9 cellular contexts compared by ENCODE assay signal in genomic region chr17:33667052-33667509, GRCh38.
A peak's percentile ranks its signal among the peaks of the same experiment; 100 is the strongest.
DNase-seq lines count a peak whose midpoint lies in the region; TF ChIP-seq lines count a peak whose summit lies in the region.
"Had no signal": no experiment of that assay in that cellular context is flagged by ENCODE, and none has a peak within 500 bp of the region (broad histone marks: within the 10 kb centered on the region; RNA-seq: fewer than 3 reads in every experiment).

No MANE protein-coding gene starts in this region.

- peaks cover 22% of the 10 kb centered on the region for H3K27me3 Mint-ChIP-seq in activated naive CD8-positive, alpha-beta T cell treated with anti-CD3 and anti-CD28 coated beads for 36 hours
- peaks cover 41% of the 10 kb centered on the region for H3K27me3 Mint-ChIP-seq in mesothelial cell of epicardium (ENCODE audit: low read depth)
- peaks cover 15% of the 10 kb centered on the region for H3K27me3 Mint-ChIP-seq in nephron progenitor cell (ENCODE audit: low read depth, poor library complexity)

- DNase-seq in stimulated activated CD4-positive, alpha-beta T cell treated with anti-CD3 and anti-CD28 coated beads, Interleukin-12 subunit alpha, Interleukin-12 subunit beta, amount 100 ng/mL, for 48 hours (ENCODE audit: low read depth in 2 of 3, low spot score in 1 of 3), result peak in 2 of 3 donors; percentile 2 to 21
- DNase-seq in stimulated activated CD4-positive, alpha-beta T cell treated with anti-CD3 and anti-CD28 coated beads, Interleukin-12 subunit alpha, Interleukin-12 subunit beta, amount 100 ng/mL, for 4 hours, result no peak
- DNase-seq in NCI-H226, result peak; percentile 28
- peak; percentile 16 for DNase-seq in activated naive CD8-positive, alpha-beta T cell treated with anti-CD3 and anti-CD28 coated beads for 36 hours
- no peak for DNase-seq in mesothelial cell of epicardium (ENCODE audit: low spot score in 2 of 2, unreplicated experiment in 2 of 2)
- DNase-seq in nephron progenitor cell, result no peak
- DNase-seq in NCI-H526 (lab: John Stamatoyannopoulos, UW), result no peak
- DNase-seq in NCI-H146 treated with DMSO at 0.1 percent for 48 hours (lab: John Stamatoyannopoulos, UW; ENCODE audit: unreplicated experiment), result no peak

- peaks cover 6% of the 10 kb centered on the region for H3K4me1 Mint-ChIP-seq in activated naive CD8-positive, alpha-beta T cell treated with anti-CD3 and anti-CD28 coated beads for 36 hours
- H3K4me1 Mint-ChIP-seq in mesothelial cell of epicardium (peaks cover 2% of the 10 kb centered on the region), nephron progenitor cell (peaks cover 16% of the 10 kb centered on the region)
- H3K4me1 Mint-ChIP-seq: brain had no signal

- no peaks in the 10 kb centered on the region for H3K9me3 Mint-ChIP-seq in activated naive CD8-positive, alpha-beta T cell treated with anti-CD3 and anti-CD28 coated beads for 36 hours
- H3K9me3 Mint-ChIP-seq in mesothelial cell of epicardium (no peaks in the 10 kb centered on the region), nephron progenitor cell (no peaks in the 10 kb centered on the region)
- H3K9me3 Mint-ChIP-seq: brain had no signal

- peak overlapping the region; percentile 59 for H3K27ac Mint-ChIP-seq in activated naive CD8-positive, alpha-beta T cell treated with anti-CD3 and anti-CD28 coated beads for 36 hours
- no peak overlapping the region for H3K27ac Mint-ChIP-seq in mesothelial cell of epicardium
- no peak overlapping the region for H3K27ac Mint-ChIP-seq in nephron progenitor cell
- H3K27ac Mint-ChIP-seq: brain had no signal

- H3K36me3 Mint-ChIP-seq in activated naive CD8-positive, alpha-beta T cell treated with anti-CD3 and anti-CD28 coated beads for 36 hours, result no peaks in the 10 kb centered on the region
- no peaks in the 10 kb centered on the region for H3K36me3 Mint-ChIP-seq in mesothelial cell of epicardium
- H3K36me3 Mint-ChIP-seq in nephron progenitor cell (ENCODE audit: low read depth), result no peaks in the 10 kb centered on the region
- H3K36me3 Mint-ChIP-seq: brain had no signal

- TF ChIP-seq CTCF in mesothelial cell of epicardium (IDR thresholded peaks at IDR 0.05; ENCODE audit: unreplicated experiment), result no peak
- TF ChIP-seq CTCF in nephron progenitor cell (IDR thresholded peaks at IDR 0.05), result no peak

- H3K4me3 Mint-ChIP-seq in activated naive CD8-positive, alpha-beta T cell treated with anti-CD3 and anti-CD28 coated beads for 36 hours, result no peak overlapping the region
- H3K4me3 Mint-ChIP-seq in mesothelial cell of epicardium (no peak overlapping the region), nephron progenitor cell (no peak overlapping the region)
- H3K4me3 Mint-ChIP-seq: brain had no signal

Comparison
In these comparisons a context has a peak if more than half of its experiments do, and no peak if none do; other contexts are left out.
1. DNase-seq: peak in stimulated activated CD4-positive, alpha-beta T cell treated with anti-CD3 and anti-CD28 coated beads, Interleukin-12 subunit alpha, Interleukin-12 subunit beta, amount 100 ng/mL, for 48 hours (2 of 3), NCI-H226 (single experiment) and activated naive CD8-positive, alpha-beta T cell treated with anti-CD3 and anti-CD28 coated beads for 36 hours (single experiment); none in stimulated activated CD4-positive, alpha-beta T cell treated with anti-CD3 and anti-CD28 coated beads, Interleukin-12 subunit alpha, Interleukin-12 subunit beta, amount 100 ng/mL, for 4 hours (single experiment), mesothelial cell of epicardium (0 of 2), nephron progenitor cell (single experiment), NCI-H526 (0 of 2) and NCI-H146 treated with DMSO at 0.1 percent for 48 hours (single experiment).